In the genomic region with DNA sequence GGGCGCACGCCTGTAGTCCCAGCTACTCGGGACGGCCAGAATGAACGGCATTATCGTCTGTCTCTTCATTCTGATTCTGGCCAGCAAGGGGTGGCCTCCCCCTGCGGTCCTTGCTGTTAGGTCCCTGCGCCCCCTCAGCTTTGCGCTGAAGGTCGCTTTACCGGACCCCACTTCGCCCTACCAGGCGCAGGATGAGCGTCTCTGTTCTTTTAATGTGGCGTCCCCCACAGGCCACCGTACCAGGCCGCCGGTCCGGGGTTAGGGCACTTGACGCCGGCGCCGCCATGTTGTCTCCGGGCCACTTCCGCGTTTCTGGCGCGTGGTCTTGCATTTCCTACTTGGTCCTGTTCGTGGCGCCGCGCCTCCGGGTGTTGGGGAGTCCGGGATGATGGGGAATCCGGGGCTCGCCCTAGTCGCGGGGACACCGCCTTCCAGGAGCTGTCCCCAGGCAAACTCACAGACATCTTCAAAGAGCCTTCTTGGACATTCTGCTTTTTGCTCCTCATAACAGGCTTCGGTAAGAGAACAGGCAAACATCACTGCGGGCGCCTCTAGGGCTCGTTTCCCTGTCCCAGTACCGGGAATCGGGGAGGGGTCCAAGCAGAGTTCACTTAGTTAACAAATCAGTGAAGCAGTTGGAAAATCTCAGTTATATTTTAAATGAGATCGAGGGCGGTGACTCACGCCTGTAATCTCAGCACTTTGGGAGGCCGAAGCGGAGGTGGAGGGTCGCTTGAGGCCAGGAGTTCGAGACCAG, we compare ENCODE assay signal across 1 cellular context.
TF ChIP-seq lines count a peak whose summit lies in the region.

No MANE protein-coding gene starts in this region.

TF ChIP-seq in HepG2, 621 proteins besides CTCF, POLR2A, EP300 and RAD21 (continued from another document and continues in another):
- TF ChIP-seq, protein P1, sequence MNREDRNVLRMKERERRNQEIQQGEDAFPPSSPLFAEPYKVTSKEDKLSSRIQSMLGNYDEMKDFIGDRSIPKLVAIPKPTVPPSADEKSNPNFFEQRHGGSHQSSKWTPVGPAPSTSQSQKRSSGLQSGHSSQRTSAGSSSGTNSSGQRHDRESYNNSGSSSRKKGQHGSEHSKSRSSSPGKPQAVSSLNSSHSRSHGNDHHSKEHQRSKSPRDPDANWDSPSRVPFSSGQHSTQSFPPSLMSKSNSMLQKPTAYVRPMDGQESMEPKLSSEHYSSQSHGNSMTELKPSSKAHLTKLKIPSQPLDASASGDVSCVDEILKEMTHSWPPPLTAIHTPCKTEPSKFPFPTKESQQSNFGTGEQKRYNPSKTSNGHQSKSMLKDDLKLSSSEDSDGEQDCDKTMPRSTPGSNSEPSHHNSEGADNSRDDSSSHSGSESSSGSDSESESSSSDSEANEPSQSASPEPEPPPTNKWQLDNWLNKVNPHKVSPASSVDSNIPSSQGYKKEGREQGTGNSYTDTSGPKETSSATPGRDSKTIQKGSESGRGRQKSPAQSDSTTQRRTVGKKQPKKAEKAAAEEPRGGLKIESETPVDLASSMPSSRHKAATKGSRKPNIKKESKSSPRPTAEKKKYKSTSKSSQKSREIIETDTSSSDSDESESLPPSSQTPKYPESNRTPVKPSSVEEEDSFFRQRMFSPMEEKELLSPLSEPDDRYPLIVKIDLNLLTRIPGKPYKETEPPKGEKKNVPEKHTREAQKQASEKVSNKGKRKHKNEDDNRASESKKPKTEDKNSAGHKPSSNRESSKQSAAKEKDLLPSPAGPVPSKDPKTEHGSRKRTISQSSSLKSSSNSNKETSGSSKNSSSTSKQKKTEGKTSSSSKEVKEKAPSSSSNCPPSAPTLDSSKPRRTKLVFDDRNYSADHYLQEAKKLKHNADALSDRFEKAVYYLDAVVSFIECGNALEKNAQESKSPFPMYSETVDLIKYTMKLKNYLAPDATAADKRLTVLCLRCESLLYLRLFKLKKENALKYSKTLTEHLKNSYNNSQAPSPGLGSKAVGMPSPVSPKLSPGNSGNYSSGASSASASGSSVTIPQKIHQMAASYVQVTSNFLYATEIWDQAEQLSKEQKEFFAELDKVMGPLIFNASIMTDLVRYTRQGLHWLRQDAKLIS (CRISPR knock-in tag; IDR thresholded peaks at IDR 0.05): no peak
- peak; percentile 99 for TF ChIP-seq ELF4 (CRISPR knock-in tag; IDR thresholded peaks at IDR 0.05; ENCODE audit: borderline replicate concordance)
- no peak for TF ChIP-seq POLR2AphosphoS2 (IDR thresholded peaks at IDR 0.05; ENCODE audit: low read depth, low read length)
- TF ChIP-seq ATAD3A (CRISPR knock-in tag; IDR thresholded peaks at IDR 0.05): no peak
- TF ChIP-seq, protein P2, sequence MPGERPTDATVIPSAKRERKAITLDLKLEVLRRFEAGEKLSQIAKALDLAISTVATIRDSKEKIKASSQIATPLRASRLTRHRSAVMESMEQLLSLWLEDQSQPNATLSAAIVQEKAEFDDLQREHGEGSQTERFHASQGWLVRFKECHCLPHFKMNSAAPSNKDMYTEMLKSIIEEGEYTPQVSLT (CRISPR knock-in tag; IDR thresholded peaks at IDR 0.05; ENCODE audit: borderline replicate concordance, low read depth): no peak
- TF ChIP-seq ZNF331 (CRISPR knock-in tag; IDR thresholded peaks at IDR 0.05): peak; percentile 77
- TF ChIP-seq TRIM24 (CRISPR knock-in tag; IDR thresholded peaks at IDR 0.05): no peak
- TF ChIP-seq, protein P3, sequence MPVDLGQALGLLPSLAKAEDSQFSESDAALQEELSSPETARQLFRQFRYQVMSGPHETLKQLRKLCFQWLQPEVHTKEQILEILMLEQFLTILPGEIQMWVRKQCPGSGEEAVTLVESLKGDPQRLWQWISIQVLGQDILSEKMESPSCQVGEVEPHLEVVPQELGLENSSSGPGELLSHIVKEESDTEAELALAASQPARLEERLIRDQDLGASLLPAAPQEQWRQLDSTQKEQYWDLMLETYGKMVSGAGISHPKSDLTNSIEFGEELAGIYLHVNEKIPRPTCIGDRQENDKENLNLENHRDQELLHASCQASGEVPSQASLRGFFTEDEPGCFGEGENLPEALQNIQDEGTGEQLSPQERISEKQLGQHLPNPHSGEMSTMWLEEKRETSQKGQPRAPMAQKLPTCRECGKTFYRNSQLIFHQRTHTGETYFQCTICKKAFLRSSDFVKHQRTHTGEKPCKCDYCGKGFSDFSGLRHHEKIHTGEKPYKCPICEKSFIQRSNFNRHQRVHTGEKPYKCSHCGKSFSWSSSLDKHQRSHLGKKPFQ (CRISPR knock-in tag; IDR thresholded peaks at IDR 0.05; ENCODE audit: insufficient replicate concordance): no peak
- no peak for TF ChIP-seq ZNF678 (CRISPR knock-in tag; IDR thresholded peaks at IDR 0.05)
- TF ChIP-seq ZBTB8A (CRISPR knock-in tag; IDR thresholded peaks at IDR 0.05; ENCODE audit: borderline replicate concordance, low read depth): no peak
- TF ChIP-seq IKZF1 (IDR thresholded peaks at IDR 0.05): no peak
- TF ChIP-seq NFATC3 (CRISPR knock-in tag; IDR thresholded peaks at IDR 0.05): no peak
- no peak for TF ChIP-seq ATRX (CRISPR knock-in tag; IDR thresholded peaks at IDR 0.05; ENCODE audit: borderline replicate concordance)
- TF ChIP-seq, protein P4, sequence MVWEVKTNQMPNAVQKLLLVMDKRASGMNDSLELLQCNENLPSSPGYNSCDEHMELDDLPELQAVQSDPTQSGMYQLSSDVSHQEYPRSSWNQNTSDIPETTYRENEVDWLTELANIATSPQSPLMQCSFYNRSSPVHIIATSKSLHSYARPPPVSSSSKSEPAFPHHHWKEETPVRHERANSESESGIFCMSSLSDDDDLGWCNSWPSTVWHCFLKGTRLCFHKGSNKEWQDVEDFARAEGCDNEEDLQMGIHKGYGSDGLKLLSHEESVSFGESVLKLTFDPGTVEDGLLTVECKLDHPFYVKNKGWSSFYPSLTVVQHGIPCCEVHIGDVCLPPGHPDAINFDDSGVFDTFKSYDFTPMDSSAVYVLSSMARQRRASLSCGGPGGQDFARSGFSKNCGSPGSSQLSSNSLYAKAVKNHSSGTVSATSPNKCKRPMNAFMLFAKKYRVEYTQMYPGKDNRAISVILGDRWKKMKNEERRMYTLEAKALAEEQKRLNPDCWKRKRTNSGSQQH (CRISPR knock-in tag; IDR thresholded peaks at IDR 0.05; ENCODE audit: low read depth): 0 out of 2 replicates have a peak, but pooled peaks have one; percentile 29
- peak in 1 of 2 experiments; percentile 90; a peak in 2 of 4 replicates for TF ChIP-seq KLF16 (CRISPR knock-in tag; IDR thresholded peaks at IDR 0.05)
- peak; percentile 95 for TF ChIP-seq ELF3 (CRISPR knock-in tag; IDR thresholded peaks at IDR 0.05)
- no peak for TF ChIP-seq SSRP1 (CRISPR knock-in tag; IDR thresholded peaks at IDR 0.05)
- TF ChIP-seq, protein P5, sequence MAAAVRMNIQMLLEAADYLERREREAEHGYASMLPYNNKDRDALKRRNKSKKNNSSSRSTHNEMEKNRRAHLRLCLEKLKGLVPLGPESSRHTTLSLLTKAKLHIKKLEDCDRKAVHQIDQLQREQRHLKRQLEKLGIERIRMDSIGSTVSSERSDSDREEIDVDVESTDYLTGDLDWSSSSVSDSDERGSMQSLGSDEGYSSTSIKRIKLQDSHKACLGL (CRISPR knock-in tag; IDR thresholded peaks at IDR 0.05): peak; percentile 47; the same call in 1 of the 2 replicates
- TF ChIP-seq, protein P6, sequence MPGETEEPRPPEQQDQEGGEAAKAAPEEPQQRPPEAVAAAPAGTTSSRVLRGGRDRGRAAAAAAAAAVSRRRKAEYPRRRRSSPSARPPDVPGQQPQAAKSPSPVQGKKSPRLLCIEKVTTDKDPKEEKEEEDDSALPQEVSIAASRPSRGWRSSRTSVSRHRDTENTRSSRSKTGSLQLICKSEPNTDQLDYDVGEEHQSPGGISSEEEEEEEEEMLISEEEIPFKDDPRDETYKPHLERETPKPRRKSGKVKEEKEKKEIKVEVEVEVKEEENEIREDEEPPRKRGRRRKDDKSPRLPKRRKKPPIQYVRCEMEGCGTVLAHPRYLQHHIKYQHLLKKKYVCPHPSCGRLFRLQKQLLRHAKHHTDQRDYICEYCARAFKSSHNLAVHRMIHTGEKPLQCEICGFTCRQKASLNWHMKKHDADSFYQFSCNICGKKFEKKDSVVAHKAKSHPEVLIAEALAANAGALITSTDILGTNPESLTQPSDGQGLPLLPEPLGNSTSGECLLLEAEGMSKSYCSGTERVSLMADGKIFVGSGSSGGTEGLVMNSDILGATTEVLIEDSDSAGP (CRISPR knock-in tag; IDR thresholded peaks at IDR 0.05; ENCODE audit: borderline replicate concordance): peak; percentile 96
- 0 out of 2 replicates have a peak, but pooled peaks have one; percentile 30 for TF ChIP-seq ZNF761 (CRISPR knock-in tag; conservative IDR thresholded peaks at IDR 0.05)
- TF ChIP-seq, protein P7, sequence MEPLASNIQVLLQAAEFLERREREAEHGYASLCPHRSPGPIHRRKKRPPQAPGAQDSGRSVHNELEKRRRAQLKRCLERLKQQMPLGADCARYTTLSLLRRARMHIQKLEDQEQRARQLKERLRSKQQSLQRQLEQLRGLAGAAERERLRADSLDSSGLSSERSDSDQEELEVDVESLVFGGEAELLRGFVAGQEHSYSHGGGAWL (CRISPR knock-in tag; IDR thresholded peaks at IDR 0.05): no peak; the same call in 1 of the 2 replicates
- TF ChIP-seq, protein P8, sequence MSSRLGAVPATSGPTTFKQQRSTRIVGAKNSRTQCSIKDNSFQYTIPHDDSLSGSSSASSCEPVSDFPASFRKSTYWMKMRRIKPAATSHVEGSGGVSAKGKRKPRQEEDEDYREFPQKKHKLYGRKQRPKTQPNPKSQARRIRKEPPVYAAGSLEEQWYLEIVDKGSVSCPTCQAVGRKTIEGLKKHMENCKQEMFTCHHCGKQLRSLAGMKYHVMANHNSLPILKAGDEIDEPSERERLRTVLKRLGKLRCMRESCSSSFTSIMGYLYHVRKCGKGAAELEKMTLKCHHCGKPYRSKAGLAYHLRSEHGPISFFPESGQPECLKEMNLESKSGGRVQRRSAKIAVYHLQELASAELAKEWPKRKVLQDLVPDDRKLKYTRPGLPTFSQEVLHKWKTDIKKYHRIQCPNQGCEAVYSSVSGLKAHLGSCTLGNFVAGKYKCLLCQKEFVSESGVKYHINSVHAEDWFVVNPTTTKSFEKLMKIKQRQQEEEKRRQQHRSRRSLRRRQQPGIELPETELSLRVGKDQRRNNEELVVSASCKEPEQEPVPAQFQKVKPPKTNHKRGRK (CRISPR knock-in tag; IDR thresholded peaks at IDR 0.05): no peak
- TF ChIP-seq RAD51 (IDR thresholded peaks at IDR 0.05; ENCODE audit: borderline replicate concordance): no peak
- TF ChIP-seq ZNF180 (CRISPR knock-in tag; IDR thresholded peaks at IDR 0.05; ENCODE audit: borderline replicate concordance, low read depth): no peak
- TF ChIP-seq, protein P9, sequence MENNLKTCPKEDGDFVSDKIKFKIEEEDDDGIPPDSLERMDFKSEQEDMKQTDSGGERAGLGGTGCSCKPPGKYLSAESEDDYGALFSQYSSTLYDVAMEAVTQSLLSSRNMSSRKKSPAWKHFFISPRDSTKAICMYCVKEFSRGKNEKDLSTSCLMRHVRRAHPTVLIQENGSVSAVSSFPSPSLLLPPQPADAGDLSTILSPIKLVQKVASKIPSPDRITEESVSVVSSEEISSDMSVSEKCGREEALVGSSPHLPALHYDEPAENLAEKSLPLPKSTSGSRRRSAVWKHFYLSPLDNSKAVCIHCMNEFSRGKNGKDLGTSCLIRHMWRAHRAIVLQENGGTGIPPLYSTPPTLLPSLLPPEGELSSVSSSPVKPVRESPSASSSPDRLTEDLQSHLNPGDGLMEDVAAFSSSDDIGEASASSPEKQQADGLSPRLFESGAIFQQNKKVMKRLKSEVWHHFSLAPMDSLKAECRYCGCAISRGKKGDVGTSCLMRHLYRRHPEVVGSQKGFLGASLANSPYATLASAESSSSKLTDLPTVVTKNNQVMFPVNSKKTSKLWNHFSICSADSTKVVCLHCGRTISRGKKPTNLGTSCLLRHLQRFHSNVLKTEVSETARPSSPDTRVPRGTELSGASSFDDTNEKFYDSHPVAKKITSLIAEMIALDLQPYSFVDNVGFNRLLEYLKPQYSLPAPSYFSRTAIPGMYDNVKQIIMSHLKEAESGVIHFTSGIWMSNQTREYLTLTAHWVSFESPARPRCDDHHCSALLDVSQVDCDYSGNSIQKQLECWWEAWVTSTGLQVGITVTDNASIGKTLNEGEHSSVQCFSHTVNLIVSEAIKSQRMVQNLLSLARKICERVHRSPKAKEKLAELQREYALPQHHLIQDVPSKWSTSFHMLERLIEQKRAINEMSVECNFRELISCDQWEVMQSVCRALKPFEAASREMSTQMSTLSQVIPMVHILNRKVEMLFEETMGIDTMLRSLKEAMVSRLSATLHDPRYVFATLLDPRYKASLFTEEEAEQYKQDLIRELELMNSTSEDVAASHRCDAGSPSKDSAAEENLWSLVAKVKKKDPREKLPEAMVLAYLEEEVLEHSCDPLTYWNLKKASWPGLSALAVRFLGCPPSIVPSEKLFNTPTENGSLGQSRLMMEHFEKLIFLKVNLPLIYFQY (CRISPR knock-in tag; IDR thresholded peaks at IDR 0.05; ENCODE audit: borderline replicate concordance): no peak
- TF ChIP-seq, protein P10, sequence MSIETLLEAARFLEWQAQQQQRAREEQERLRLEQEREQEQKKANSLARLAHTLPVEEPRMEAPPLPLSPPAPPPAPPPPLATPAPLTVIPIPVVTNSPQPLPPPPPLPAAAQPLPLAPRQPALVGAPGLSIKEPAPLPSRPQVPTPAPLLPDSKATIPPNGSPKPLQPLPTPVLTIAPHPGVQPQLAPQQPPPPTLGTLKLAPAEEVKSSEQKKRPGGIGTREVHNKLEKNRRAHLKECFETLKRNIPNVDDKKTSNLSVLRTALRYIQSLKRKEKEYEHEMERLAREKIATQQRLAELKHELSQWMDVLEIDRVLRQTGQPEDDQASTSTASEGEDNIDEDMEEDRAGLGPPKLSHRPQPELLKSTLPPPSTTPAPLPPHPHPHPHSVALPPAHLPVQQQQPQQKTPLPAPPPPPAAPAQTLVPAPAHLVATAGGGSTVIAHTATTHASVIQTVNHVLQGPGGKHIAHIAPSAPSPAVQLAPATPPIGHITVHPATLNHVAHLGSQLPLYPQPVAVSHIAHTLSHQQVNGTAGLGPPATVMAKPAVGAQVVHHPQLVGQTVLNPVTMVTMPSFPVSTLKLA (IDR thresholded peaks at IDR 0.05): peak; percentile 41
- TF ChIP-seq, protein P11, sequence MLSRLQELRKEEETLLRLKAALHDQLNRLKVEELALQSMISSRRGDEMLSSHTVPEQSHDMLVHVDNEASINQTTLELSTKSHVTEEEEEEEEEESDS (CRISPR knock-in tag; IDR thresholded peaks at IDR 0.05; ENCODE audit: borderline replicate concordance): no peak
- TF ChIP-seq, protein P12, sequence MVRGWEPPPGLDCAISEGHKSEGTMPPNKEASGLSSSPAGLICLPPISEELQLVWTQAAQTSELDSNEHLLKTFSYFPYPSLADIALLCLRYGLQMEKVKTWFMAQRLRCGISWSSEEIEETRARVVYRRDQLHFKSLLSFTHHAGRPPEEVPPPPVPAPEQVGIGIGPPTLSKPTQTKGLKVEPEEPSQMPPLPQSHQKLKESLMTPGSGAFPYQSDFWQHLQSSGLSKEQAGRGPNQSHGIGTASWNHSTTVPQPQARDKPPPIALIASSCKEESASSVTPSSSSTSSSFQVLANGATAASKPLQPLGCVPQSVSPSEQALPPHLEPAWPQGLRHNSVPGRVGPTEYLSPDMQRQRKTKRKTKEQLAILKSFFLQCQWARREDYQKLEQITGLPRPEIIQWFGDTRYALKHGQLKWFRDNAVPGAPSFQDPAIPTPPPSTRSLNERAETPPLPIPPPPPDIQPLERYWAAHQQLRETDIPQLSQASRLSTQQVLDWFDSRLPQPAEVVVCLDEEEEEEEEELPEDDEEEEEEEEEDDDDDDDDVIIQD (CRISPR knock-in tag; IDR thresholded peaks at IDR 0.05; ENCODE audit: low read depth): no peak
